In genomic region chr5:150057052-150057451, GRCh38 we compare ENCODE assay signal across 23 cellular contexts. TPM values are rescaled to one million over a fixed set of nuclear protein-coding genes. Genes with fewer than 3 reads are reported as not detected.
"Had no signal": no experiment of that assay in that cellular context is flagged by ENCODE, and none has a peak within 500 bp of the region (broad histone marks: within the 10 kb centered on the region; RNA-seq: fewer than 3 reads in every experiment).

No MANE protein-coding gene starts in this region.

- DNase-seq: activated CD4-positive, alpha-beta memory T cell treated with anti-CD3 and anti-CD28 coated beads, Interleukin-2, amount 10 ng/mL, durations not matched to agents 7 days and 5 days; activated CD4-positive, alpha-beta T cell treated with anti-CD3 and anti-CD28 coated beads for 4 hours; activated CD8-positive, alpha-beta memory T cell treated with anti-CD3 and anti-CD28 coated beads, Interleukin-2, amount 10 ng/mL, durations not matched to agents 7 days and 5 days; activated naive CD4-positive, alpha-beta T cell treated with anti-CD3 and anti-CD28 coated beads, Interleukin-2, amount 50 U/mL, for 16 hours; amniotic stem cell; central memory CD4-positive, alpha-beta T cell; erythroblast; foreskin melanocyte; glutamatergic neuron; hypothalamus; islet precursor cell; midbrain; stimulated activated CD4-positive, alpha-beta T cell treated with anti-CD3 and anti-CD28 coated beads, Interleukin-2, amount 100 ng/mL, for 24 hours; stimulated activated naive CD8-positive, alpha-beta T cell treated with anti-CD3 and anti-CD28 coated beads, Interleukin-15, Interleukin-2, amounts not matched to agents 100 U/mL and 50 U/mL, for 24 hours; substantia nigra; uterus had no signal

- ATAC-seq: activated CD8-positive, alpha-beta memory T cell treated with anti-CD3 and anti-CD28 coated beads, Interleukin-2, amount 10 ng/mL, durations not matched to agents 7 days and 5 days; left lobe of liver; stimulated activated naive CD8-positive, alpha-beta T cell treated with anti-CD3 and anti-CD28 coated beads, Interleukin-15, Interleukin-2, amounts not matched to agents 100 U/mL and 50 U/mL, for 24 hours had no signal

- H3K36me3 ChIP-seq: uterus had no signal

- H3K9me3 ChIP-seq: right atrium auricular region, tibial artery, uterus had no signal

- H3K27ac ChIP-seq: right atrium auricular region, tibial artery, uterus had no signal

- H3K4me3 ChIP-seq: lung, right atrium auricular region, tibial artery, uterus had no signal

- H3K27me3 ChIP-seq: right atrium auricular region, tibial artery, uterus had no signal

- H3K4me1 ChIP-seq: right atrium auricular region, uterus had no signal

RNA-seq across cellular contexts. Expression of gene CSF1R, which starts 29.3 kb away (rescaled TPM):
- total RNA-seq: myocyte, progenitor cell of endocrine pancreas had no signal
- polyA plus RNA-seq: neural cell had no signal
